8 cellular contexts compared by ENCODE assay signal in the genomic region with DNA sequence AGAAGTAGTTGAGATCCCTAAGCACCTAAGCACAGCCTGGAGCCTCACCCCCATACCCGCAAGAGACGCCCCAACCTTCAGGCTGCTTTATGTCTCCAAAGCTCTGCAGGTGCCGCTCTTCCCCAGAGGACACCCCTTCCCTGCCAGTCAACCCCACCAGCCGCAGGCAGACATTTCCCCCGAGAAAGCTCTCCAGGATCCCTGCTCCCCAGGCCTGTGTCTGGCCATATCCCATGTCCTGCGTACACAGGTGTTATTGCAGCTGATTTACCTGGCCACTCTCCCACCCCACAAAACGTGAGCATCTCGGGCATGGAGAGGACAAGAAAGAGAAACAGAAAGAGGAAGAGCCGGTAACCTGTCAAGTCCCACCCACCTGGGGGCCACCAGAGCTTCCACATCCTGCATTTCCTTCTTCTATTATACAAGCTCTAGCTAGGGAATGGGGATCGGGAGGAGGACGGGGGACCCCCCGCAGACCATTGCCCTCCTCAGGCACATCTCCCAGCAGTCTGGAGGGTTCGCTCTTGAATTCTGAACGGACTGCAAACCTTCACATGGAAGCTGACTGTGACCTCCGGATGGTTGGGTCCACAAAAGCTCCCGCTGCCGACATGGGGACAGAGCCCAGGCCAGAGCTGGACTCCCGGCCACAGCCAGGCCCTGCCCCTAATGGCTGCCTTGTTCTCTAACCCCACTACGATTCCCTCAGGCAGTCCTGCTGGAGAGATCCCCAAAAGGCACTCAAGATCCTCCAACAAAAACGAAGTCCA. TPM values are rescaled to one million over a fixed set of nuclear protein-coding genes. Genes with fewer than 3 reads are reported as not detected.
A peak's percentile ranks its signal among the peaks of the same experiment; 100 is the strongest.
DNase-seq lines count a peak whose midpoint lies in the region; ATAC-seq and TF ChIP-seq lines count a peak whose summit lies in the region.

No MANE protein-coding gene starts in this region.

- H3K4me1 ChIP-seq in mononuclear cell (ENCODE audit: insufficient read depth, low read length) = peaks cover 96% of the 10 kb centered on the region
- peaks cover 9% of the 10 kb centered on the region for H3K4me1 ChIP-seq in BE2C

- TF ChIP-seq CTCF in GM06990 (IDR thresholded peaks at IDR 0.05; ENCODE audit: insufficient read depth, low read length, poor library complexity, severe bottlenecking) (peak; percentile 25), WERI-Rb-1 (IDR thresholded peaks at IDR 0.05; ENCODE audit: low read depth, low read length) (no peak), BE2C (IDR thresholded peaks at IDR 0.05; ENCODE audit: low read depth, low read length) (no peak)

- H3K27ac ChIP-seq in WERI-Rb-1 = peak overlapping the region; percentile 45

- DNase-seq in GM06990 (ENCODE audit: extremely low read depth, insufficient read length) (peak; percentile 60), WERI-Rb-1 (no peak), Ammon's horn (ENCODE audit: low spot score) (no peak), BE2C (no peak), activated gamma-delta T cell treated with Interleukin-2 at 50 U/mL for 16 hours (no peak)

- H3K4me3 ChIP-seq in GM06990 (replicated peaks; ENCODE audit: low read depth, low read length) (peak overlapping the region; percentile 83), WERI-Rb-1 (ENCODE audit: low read depth, low read length) (no peak overlapping the region), mononuclear cell (ENCODE audit: low read length) (peak overlapping the region; percentile 31), BE2C (ENCODE audit: low read depth, low read length) (no peak overlapping the region)

- ATAC-seq in GM21737 (IDR thresholded peaks at IDR 0.05; ENCODE audit: unreplicated experiment) = peak; percentile 35
- no peak for ATAC-seq in GM21528 (IDR thresholded peaks at IDR 0.05; ENCODE audit: low FRiP score, unreplicated experiment)

- H3K27me3 ChIP-seq in GM06990 (replicated peaks; ENCODE audit: control insufficient read depth, insufficient read depth, low read length) (no peaks in the 10 kb centered on the region), WERI-Rb-1 (ENCODE audit: insufficient read depth, low read depth, severe bottlenecking) (no peaks in the 10 kb centered on the region), mononuclear cell (ENCODE audit: insufficient read depth, low read length) (no peaks in the 10 kb centered on the region), BE2C (no peaks in the 10 kb centered on the region)

- H3K36me3 ChIP-seq in GM06990 (ENCODE audit: control insufficient read depth, insufficient read depth, low read length) (peaks cover 5% of the 10 kb centered on the region), WERI-Rb-1 (peaks cover 51% of the 10 kb centered on the region), BE2C (no peaks in the 10 kb centered on the region)

- H3K9me3 ChIP-seq in WERI-Rb-1 (ENCODE audit: severe bottlenecking) (no peaks in the 10 kb centered on the region), mononuclear cell (ENCODE audit: low read depth, low read length) (no peaks in the 10 kb centered on the region), BE2C (no peaks in the 10 kb centered on the region; the same call in 1 of the 2 replicates)

RNA-seq across cellular contexts. Expression of gene CCDC88C, which starts 17.6 kb away (rescaled TPM):
- total RNA-seq in mononuclear cell = 174 TPM
- 23.6 TPM for polyA plus RNA-seq in BE2C (2012; ENCODE audit: insufficient read depth, insufficient read length, low read depth)

Comparison
In these comparisons a context has a peak if more than half of its experiments do, and no peak if none do; other contexts are left out.
1. H3K4me3 ChIP-seq: peak in GM06990 (single experiment) and mononuclear cell (single experiment); none in WERI-Rb-1 (single experiment) and BE2C (single experiment).